36 cellular contexts compared by ENCODE assay signal in genomic region chr4:73401412-73401811, GRCh38. TPM values are rescaled to one million over a fixed set of nuclear protein-coding genes. Genes with fewer than 3 reads are reported as not detected.
"Had no signal": no experiment of that assay in that cellular context is flagged by ENCODE, and none has a peak within 500 bp of the region (broad histone marks: within the 10 kb centered on the region; RNA-seq: fewer than 3 reads in every experiment).

No MANE protein-coding gene starts in this region.

- H3K9me3 Mint-ChIP-seq: activated CD4-positive, alpha-beta memory T cell treated with anti-CD3 and anti-CD28 coated beads, Interleukin-2, amount 10 ng/mL, durations not matched to agents 7 days and 5 days; activated CD4-positive, alpha-beta T cell treated with anti-CD3 and anti-CD28 coated beads, Interleukin-2, amount 10 ng/mL, durations not matched to agents 7 days and 5 days; activated T-cell treated with anti-CD3 and anti-CD28 coated beads, Interleukin-2, amount 50 U/mL, for 4 hours; activated T-helper 17 cell treated with anti-CD3 and anti-CD28 coated beads, Interleukin-2, amount 50 U/mL, for 72 hours; central memory CD8-positive, alpha-beta T cell; dendritic cell treated with granulocyte-macrophage colony-stimulating factor and Interleukin-4, amounts not matched to agents 40 ng/mL and 50 ng/mL, for 4 days; endodermal cell; WTC11 had no signal

- FAIRE-seq: astrocyte, bronchial epithelial cell had no signal

- H3K4me1 Mint-ChIP-seq: activated CD4-positive, alpha-beta memory T cell treated with anti-CD3 and anti-CD28 coated beads, Interleukin-2, amount 10 ng/mL, durations not matched to agents 7 days and 5 days; activated CD4-positive, alpha-beta T cell treated with anti-CD3 and anti-CD28 coated beads, Interleukin-2, amount 10 ng/mL, durations not matched to agents 7 days and 5 days; activated T-helper 17 cell treated with anti-CD3 and anti-CD28 coated beads, Interleukin-2, amount 50 U/mL, for 72 hours; central memory CD8-positive, alpha-beta T cell; T-helper 17 cell had no signal

- DNase-seq: activated CD4-positive, alpha-beta memory T cell treated with anti-CD3 and anti-CD28 coated beads, Interleukin-2, amount 10 ng/mL, durations not matched to agents 7 days and 5 days; activated CD4-positive, alpha-beta T cell treated with anti-CD3 and anti-CD28 coated beads for 1 hour; activated CD4-positive, alpha-beta T cell treated with anti-CD3 and anti-CD28 coated beads for 4 hours; activated CD4-positive, alpha-beta T cell treated with anti-CD3 and anti-CD28 coated beads, Interleukin-2, amount 10 ng/mL, durations not matched to agents 7 days and 5 days; activated CD4-positive, alpha-beta T cell treated with anti-CD3 and anti-CD28 coated beads, Interleukin-2, amount 50 U/mL, for 4 hours; activated CD8-positive, alpha-beta memory T cell treated with anti-CD3 and anti-CD28 coated beads, Interleukin-2, amount 50 U/mL, for 48 hours; activated effector memory CD4-positive, alpha-beta T cell treated with Interleukin-2 at 50 U/mL for 16 hours; activated gamma-delta T cell treated with Interleukin-2 at 50 U/mL for 16 hours; activated naive CD4-positive, alpha-beta T cell treated with anti-CD3 and anti-CD28 coated beads, Interleukin-2, amount 50 U/mL, for 16 hours; activated naive CD4-positive, alpha-beta T cell treated with Interleukin-2 at 50 U/mL for 16 hours; activated T-cell treated with anti-CD3 and anti-CD28 coated beads for 4 hours; activated T-cell treated with anti-CD3 and anti-CD28 coated beads, Interleukin-2, amount 50 U/mL, for 4 hours; amniotic stem cell; anterior cingulate cortex; brain microvascular endothelial cell; dorsolateral prefrontal cortex; effector memory CD4-positive, alpha-beta T cell; endodermal cell; foreskin keratinocyte; gastrocnemius medialis; glutamatergic neuron; heart left ventricle; T-helper 1 cell; T-helper 17 cell had no signal

- H3K27ac ChIP-seq: brain microvascular endothelial cell, coronary artery, dorsolateral prefrontal cortex, foreskin keratinocyte, gastrocnemius medialis, heart left ventricle had no signal

- ATAC-seq: activated T-cell treated with anti-CD3 and anti-CD28 coated beads, Interleukin-2, amount 50 U/mL, for 4 hours; activated T-helper 17 cell treated with anti-CD3 and anti-CD28 coated beads, Interleukin-2, amount 50 U/mL, for 72 hours; esophagus mucosa; foreskin keratinocyte; gastrocnemius medialis; heart left ventricle; T-helper 17 cell; WTC11 had no signal

- H3K27me3 Mint-ChIP-seq: activated CD4-positive, alpha-beta memory T cell treated with anti-CD3 and anti-CD28 coated beads, Interleukin-2, amount 10 ng/mL, durations not matched to agents 7 days and 5 days; activated naive CD8-positive, alpha-beta T cell; dendritic cell treated with granulocyte-macrophage colony-stimulating factor and Interleukin-4, amounts not matched to agents 40 ng/mL and 50 ng/mL, for 4 days had no signal

- H3K4me1 ChIP-seq: foreskin keratinocyte, gastrocnemius medialis, heart left ventricle had no signal

- H3K4me3 Mint-ChIP-seq: activated CD4-positive, alpha-beta memory T cell treated with anti-CD3 and anti-CD28 coated beads, Interleukin-2, amount 10 ng/mL, durations not matched to agents 7 days and 5 days; activated CD4-positive, alpha-beta T cell treated with anti-CD3 and anti-CD28 coated beads, Interleukin-2, amount 10 ng/mL, durations not matched to agents 7 days and 5 days; activated naive CD8-positive, alpha-beta T cell; activated T-cell treated with anti-CD3 and anti-CD28 coated beads, Interleukin-2, amount 50 U/mL, for 4 hours; activated T-helper 17 cell treated with anti-CD3 and anti-CD28 coated beads, Interleukin-2, amount 50 U/mL, for 72 hours; central memory CD8-positive, alpha-beta T cell; dendritic cell treated with granulocyte-macrophage colony-stimulating factor and Interleukin-4, amounts not matched to agents 40 ng/mL and 50 ng/mL, for 4 days; endodermal cell; T-helper 17 cell; WTC11 had no signal

- H3K27me3 ChIP-seq: dorsolateral prefrontal cortex, foreskin keratinocyte, gastrocnemius medialis had no signal

- H3K36me3 ChIP-seq: brain microvascular endothelial cell, gastrocnemius medialis, heart left ventricle had no signal

- H3K9me3 ChIP-seq: gastrocnemius medialis, heart left ventricle had no signal

- H3K4me3 ChIP-seq: coronary artery, dorsolateral prefrontal cortex, gastrocnemius medialis, heart left ventricle had no signal

- H3K27ac Mint-ChIP-seq: activated CD4-positive, alpha-beta memory T cell treated with anti-CD3 and anti-CD28 coated beads, Interleukin-2, amount 10 ng/mL, durations not matched to agents 7 days and 5 days; activated CD4-positive, alpha-beta T cell treated with anti-CD3 and anti-CD28 coated beads, Interleukin-2, amount 10 ng/mL, durations not matched to agents 7 days and 5 days; activated naive CD8-positive, alpha-beta T cell; activated T-helper 17 cell treated with anti-CD3 and anti-CD28 coated beads, Interleukin-2, amount 50 U/mL, for 72 hours; dendritic cell treated with granulocyte-macrophage colony-stimulating factor and Interleukin-4, amounts not matched to agents 40 ng/mL and 50 ng/mL, for 4 days; endodermal cell; T-helper 17 cell had no signal

- H3K36me3 Mint-ChIP-seq: activated naive CD8-positive, alpha-beta T cell; WTC11 had no signal

RNA-seq across cellular contexts. Expression of gene ALB, which starts 2.7 kb away (rescaled TPM):
- total RNA-seq: activated CD4-positive, alpha-beta memory T cell treated with anti-CD3 and anti-CD28 coated beads, Interleukin-2, amount 10 ng/mL, durations not matched to agents 7 days and 5 days; activated CD4-positive, alpha-beta T cell treated with anti-CD3 and anti-CD28 coated beads, Interleukin-2, amount 10 ng/mL, durations not matched to agents 7 days and 5 days; activated T-helper 17 cell treated with anti-CD3 and anti-CD28 coated beads, Interleukin-2, amount 50 U/mL, for 72 hours; astrocyte; bronchial epithelial cell; cardiac septum; epithelial cell of proximal tubule; foreskin keratinocyte; T-helper 17 cell had no signal
- polyA plus RNA-seq: foreskin keratinocyte had no signal

RNA-seq across cellular contexts. Expression of gene AFP, which starts 34.6 kb away (rescaled TPM):
- total RNA-seq: activated CD4-positive, alpha-beta memory T cell treated with anti-CD3 and anti-CD28 coated beads, Interleukin-2, amount 10 ng/mL, durations not matched to agents 7 days and 5 days; activated CD4-positive, alpha-beta T cell treated with anti-CD3 and anti-CD28 coated beads, Interleukin-2, amount 10 ng/mL, durations not matched to agents 7 days and 5 days; activated T-helper 17 cell treated with anti-CD3 and anti-CD28 coated beads, Interleukin-2, amount 50 U/mL, for 72 hours; bronchial epithelial cell; cardiac septum; esophagus mucosa; gastrocnemius medialis; heart left ventricle; T-helper 17 cell had no signal
- polyA plus RNA-seq: adipose tissue, heart left ventricle had no signal
